In genomic region chr9:77848897-77849296, GRCh38 we compare ENCODE assay signal across 9 cellular contexts.
DNase-seq lines count a peak whose midpoint lies in the region; ATAC-seq and TF ChIP-seq lines count a peak whose summit lies in the region.
"Had no signal": no experiment of that assay in that cellular context is flagged by ENCODE, and none has a peak within 500 bp of the region (broad histone marks: within the 10 kb centered on the region; RNA-seq: fewer than 3 reads in every experiment).

No MANE protein-coding gene starts in this region.

- no peak for TF ChIP-seq CTCF in AG04449 (IDR thresholded peaks at IDR 0.05; ENCODE audit: insufficient read depth, low read length, missing control alignments)
- no peak for TF ChIP-seq CTCF in epithelial cell of proximal tubule (conservative IDR thresholded peaks at IDR 0.05; ENCODE audit: low read depth, low read length)

- POLR2A ChIA-PET in AG04449 (lab: Yijun Ruan, JAX) = interaction anchor here (0.6 kb wide), 1 partner anchor 26 kb away, joined by 3 read pairs; no protein-coding TSS in a partner anchor

- no peak for ATAC-seq in GM18907 (IDR thresholded peaks at IDR 0.05; ENCODE audit: unreplicated experiment)
- no peak for ATAC-seq in GM21390 (IDR thresholded peaks at IDR 0.05; ENCODE audit: unreplicated experiment)

- CTCF ChIA-PET in AG04449 (lab: Yijun Ruan, JAX) = interaction anchor here (1.6 kb wide), 1 partner anchor 10 kb away, joined by 3 read pairs; no protein-coding TSS in a partner anchor

- H3K4me3 ChIP-seq in AG04449 (ENCODE audit: low read depth, low read length) (no peak overlapping the region), epithelial cell of proximal tubule (ENCODE audit: low read depth, low read length) (no peak overlapping the region)

- DNase-seq in AG04449 (ENCODE audit: low read depth, low spot score) (peak; percentile 49), MV-4-11 (lab: John Stamatoyannopoulos, UW) (peak; percentile 80), epithelial cell of proximal tubule (ENCODE audit: low read depth) (peak; percentile 66), non-pigmented ciliary epithelial cell (ENCODE audit: low read depth) (peak; percentile 70)
- no peak for DNase-seq in activated effector memory CD4-positive, alpha-beta T cell treated with anti-CD3 and anti-CD28 coated beads, Interleukin-2, amount 50 U/mL, for 16 hours
- DNase-seq in effector CD8-positive, alpha-beta T cell (lab: John Stamatoyannopoulos, UW) = no peak
- DNase-seq: DMS153 had no signal

Comparison
In these comparisons a context has a peak if more than half of its experiments do, and no peak if none do; other contexts are left out.
1. DNase-seq: peak in AG04449 (single experiment), MV-4-11 (single experiment), epithelial cell of proximal tubule (single experiment) and non-pigmented ciliary epithelial cell (single experiment); none in activated effector memory CD4-positive, alpha-beta T cell treated with anti-CD3 and anti-CD28 coated beads, Interleukin-2, amount 50 U/mL, for 16 hours (single experiment) and effector CD8-positive, alpha-beta T cell (single experiment).